ENCODE assay signal across 2 cellular contexts in the genomic region with DNA sequence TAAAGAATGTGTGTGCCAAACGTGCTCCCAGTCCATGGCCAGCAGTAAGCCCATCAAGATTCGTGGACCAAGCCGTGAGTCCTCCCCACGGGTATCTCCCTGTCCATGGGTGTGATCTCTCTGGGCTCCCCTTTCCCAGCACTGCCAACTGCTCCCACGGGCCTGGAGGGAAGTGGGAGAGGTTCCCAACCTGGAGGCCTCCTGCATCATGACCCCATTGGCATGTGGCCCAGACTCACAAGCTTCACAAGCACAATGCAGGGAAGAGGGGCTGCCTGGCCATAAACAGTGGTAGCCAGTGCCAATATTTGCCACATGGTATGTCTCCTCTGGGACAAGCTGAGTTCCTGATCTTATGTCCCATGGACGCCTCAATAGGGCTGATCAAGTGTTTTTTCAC.
TF ChIP-seq lines count a peak whose summit lies in the region.

No MANE protein-coding gene starts in this region.

TF ChIP-seq in IMR-90, 13 proteins besides CTCF, POLR2A, EP300 and RAD21:
- TF ChIP-seq MAZ (IDR thresholded peaks at IDR 0.05; ENCODE audit: borderline replicate concordance, low read depth, low read length), result no peak
- no peak for TF ChIP-seq MXI1 (IDR thresholded peaks at IDR 0.05; ENCODE audit: borderline replicate concordance, low read depth, low read length)
- TF ChIP-seq RFX5 (IDR thresholded peaks at IDR 0.05; ENCODE audit: low read depth, low read length), result no peak
- TF ChIP-seq CEBPB (IDR thresholded peaks at IDR 0.05; ENCODE audit: low read depth, low read length), result no peak
- TF ChIP-seq, protein P1, sequence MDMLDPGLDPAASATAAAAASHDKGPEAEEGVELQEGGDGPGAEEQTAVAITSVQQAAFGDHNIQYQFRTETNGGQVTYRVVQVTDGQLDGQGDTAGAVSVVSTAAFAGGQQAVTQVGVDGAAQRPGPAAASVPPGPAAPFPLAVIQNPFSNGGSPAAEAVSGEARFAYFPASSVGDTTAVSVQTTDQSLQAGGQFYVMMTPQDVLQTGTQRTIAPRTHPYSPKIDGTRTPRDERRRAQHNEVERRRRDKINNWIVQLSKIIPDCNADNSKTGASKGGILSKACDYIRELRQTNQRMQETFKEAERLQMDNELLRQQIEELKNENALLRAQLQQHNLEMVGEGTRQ (IDR thresholded peaks at IDR 0.05; ENCODE audit: low read depth, low read length), result no peak
- TF ChIP-seq SMC3 (IDR thresholded peaks at IDR 0.05; ENCODE audit: low read depth, low read length), result no peak
- TF ChIP-seq BHLHE40 (IDR thresholded peaks at IDR 0.05; ENCODE audit: low read depth, low read length), result no peak
- no peak for TF ChIP-seq MAFK (IDR thresholded peaks at IDR 0.05; ENCODE audit: low read depth, low read length)
- TF ChIP-seq, protein P2, sequence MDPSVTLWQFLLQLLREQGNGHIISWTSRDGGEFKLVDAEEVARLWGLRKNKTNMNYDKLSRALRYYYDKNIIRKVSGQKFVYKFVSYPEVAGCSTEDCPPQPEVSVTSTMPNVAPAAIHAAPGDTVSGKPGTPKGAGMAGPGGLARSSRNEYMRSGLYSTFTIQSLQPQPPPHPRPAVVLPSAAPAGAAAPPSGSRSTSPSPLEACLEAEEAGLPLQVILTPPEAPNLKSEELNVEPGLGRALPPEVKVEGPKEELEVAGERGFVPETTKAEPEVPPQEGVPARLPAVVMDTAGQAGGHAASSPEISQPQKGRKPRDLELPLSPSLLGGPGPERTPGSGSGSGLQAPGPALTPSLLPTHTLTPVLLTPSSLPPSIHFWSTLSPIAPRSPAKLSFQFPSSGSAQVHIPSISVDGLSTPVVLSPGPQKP (IDR thresholded peaks at IDR 0.05; ENCODE audit: borderline replicate concordance, low read depth, low read length), result no peak
- TF ChIP-seq NFE2L2 (IDR thresholded peaks at IDR 0.05; ENCODE audit: low read depth, low read length), result no peak
- TF ChIP-seq FOS (IDR thresholded peaks at IDR 0.05; ENCODE audit: low read depth, low read length), result no peak
- no peak for TF ChIP-seq CHD1 (IDR thresholded peaks at IDR 0.05; ENCODE audit: low read depth, low read length)
- no peak for TF ChIP-seq RCOR1 (IDR thresholded peaks at IDR 0.05; ENCODE audit: insufficient replicate concordance, low read length)

TF ChIP-seq in H1, 55 proteins besides CTCF, POLR2A, EP300 and RAD21:
- TF ChIP-seq SRF (IDR thresholded peaks at IDR 0.05; ENCODE audit: low read depth, low read length) (no peak), BRCA1 (IDR thresholded peaks at IDR 0.05; ENCODE audit: low read depth, low read length) (no peak)
